12 cellular contexts compared by ENCODE assay signal in genomic region chr6:121881974-121882667, GRCh38.
DNase-seq lines count a peak whose midpoint lies in the region; ATAC-seq and TF ChIP-seq lines count a peak whose summit lies in the region.
"Had no signal": no experiment of that assay in that cellular context is flagged by ENCODE, and none has a peak within 500 bp of the region (broad histone marks: within the 10 kb centered on the region; RNA-seq: fewer than 3 reads in every experiment).

No MANE protein-coding gene starts in this region.

- no peaks in the 10 kb centered on the region for H3K9me3 Mint-ChIP-seq in osteocyte (ENCODE audit: unreplicated experiment)
- H3K9me3 Mint-ChIP-seq: activated CD4-positive, alpha-beta T cell treated with anti-CD3 and anti-CD28 coated beads, Interleukin-2, amount 10 ng/mL, durations not matched to agents 24 days and 14 days; activated T-helper 2 cell treated with anti-CD3 and anti-CD28 coated beads, Interferon-gamma antibody, Interleukin-2, Interleukin-4, amounts not matched to agents 10 μg/mL and 5 μg/mL and 100 μg/mL, durations not matched to agents 14 hours and 24 hours and 36 hours; T-cell had no signal

- H3K4me3 ChIP-seq in choroid plexus epithelial cell (ENCODE audit: low read depth, low read length): no peak overlapping the region
- H3K4me3 ChIP-seq: cardiac muscle cell had no signal

- H3K27me3 Mint-ChIP-seq in osteocyte (ENCODE audit: unreplicated experiment): peaks cover 2% of the 10 kb centered on the region
- H3K27me3 Mint-ChIP-seq: activated CD4-positive, alpha-beta T cell treated with anti-CD3 and anti-CD28 coated beads, Interleukin-2, amount 10 ng/mL, durations not matched to agents 24 days and 14 days; T-cell had no signal

- peak overlapping the region; percentile 42 for H3K27ac Mint-ChIP-seq in osteocyte (ENCODE audit: unreplicated experiment)
- H3K27ac Mint-ChIP-seq: activated CD4-positive, alpha-beta T cell treated with anti-CD3 and anti-CD28 coated beads, Interleukin-2, amount 10 ng/mL, durations not matched to agents 24 days and 14 days; activated T-helper 2 cell treated with anti-CD3 and anti-CD28 coated beads, Interferon-gamma antibody, Interleukin-2, Interleukin-4, amounts not matched to agents 10 μg/mL and 5 μg/mL and 100 μg/mL, durations not matched to agents 14 hours and 24 hours and 36 hours; T-cell had no signal

- no peak overlapping the region for H3K4me3 Mint-ChIP-seq in osteocyte (ENCODE audit: unreplicated experiment)
- H3K4me3 Mint-ChIP-seq: activated CD4-positive, alpha-beta T cell treated with anti-CD3 and anti-CD28 coated beads, Interleukin-2, amount 10 ng/mL, durations not matched to agents 24 days and 14 days; T-cell had no signal

- peaks cover 71% of the 10 kb centered on the region for H3K4me1 Mint-ChIP-seq in osteocyte (ENCODE audit: unreplicated experiment)
- H3K4me1 Mint-ChIP-seq: activated CD4-positive, alpha-beta T cell treated with anti-CD3 and anti-CD28 coated beads, Interleukin-2, amount 10 ng/mL, durations not matched to agents 24 days and 14 days; T-cell had no signal

- H3K36me3 Mint-ChIP-seq in osteocyte (ENCODE audit: unreplicated experiment): no peaks in the 10 kb centered on the region
- H3K36me3 Mint-ChIP-seq: T-cell had no signal

- ATAC-seq in GM21723 (IDR thresholded peaks at IDR 0.05; ENCODE audit: unreplicated experiment) (no peak), GM21447 (IDR thresholded peaks at IDR 0.05; ENCODE audit: unreplicated experiment) (no peak)
- ATAC-seq: T-cell had no signal

- TF ChIP-seq CTCF in choroid plexus epithelial cell (conservative IDR thresholded peaks at IDR 0.05; ENCODE audit: low read depth, low read length) (no peak), osteocyte (IDR thresholded peaks at IDR 0.05) (no peak)

- peak; percentile 15 for DNase-seq in Daoy (ENCODE audit: low read depth)
- peak; percentile 46 for DNase-seq in LoVo (ENCODE audit: low spot score)
- DNase-seq in choroid plexus epithelial cell (ENCODE audit: low read depth): peak; percentile 94
- DNase-seq in osteocyte (ENCODE audit: extremely low spot score, unreplicated experiment): no peak
- DNase-seq in effector CD4-positive, alpha-beta T cell: no peak
- DNase-seq in NCI-H2081 treated with DMSO at 0.1 percent for 48 hours (lab: John Stamatoyannopoulos, UW): no peak
- DNase-seq: activated CD4-positive, alpha-beta T cell treated with anti-CD3 and anti-CD28 coated beads, Interleukin-2, amount 10 ng/mL, durations not matched to agents 24 days and 14 days; T-cell had no signal

Comparison
In these comparisons a context has a peak if more than half of its experiments do, and no peak if none do; other contexts are left out.
1. DNase-seq: peak in Daoy (single experiment), LoVo (single experiment) and choroid plexus epithelial cell (single experiment); none in osteocyte (single experiment), effector CD4-positive, alpha-beta T cell (single experiment) and NCI-H2081 treated with DMSO at 0.1 percent for 48 hours (single experiment).